22 cellular contexts compared by ENCODE assay signal in genomic region chr6:102197211-102197610, GRCh38.
DNase-seq lines count a peak whose midpoint lies in the region; ATAC-seq, FAIRE-seq and TF ChIP-seq lines count a peak whose summit lies in the region.
"Had no signal": no experiment of that assay in that cellular context is flagged by ENCODE, and none has a peak within 500 bp of the region (broad histone marks: within the 10 kb centered on the region; RNA-seq: fewer than 3 reads in every experiment).

No MANE protein-coding gene starts in this region.

- H2BK12ac ChIP-seq in H1 (ENCODE audit: low read depth, low read length): no peak overlapping the region
- no peak overlapping the region for H2BK12ac ChIP-seq in trophoblast cell (ENCODE audit: low read length)

- H3K4me1 ChIP-seq in breast epithelium: no peaks in the 10 kb centered on the region
- H3K4me1 ChIP-seq in H1 (replicated peaks in 1 of 4; ENCODE audit: control insufficient read depth in 3 of 4, insufficient read depth in 4 of 4, low read length in 3 of 4): no peaks in the 10 kb centered on the region
- no peaks in the 10 kb centered on the region for H3K4me1 ChIP-seq in trophoblast cell (ENCODE audit: control insufficient read depth in 1 of 2, insufficient read depth in 2 of 2, low read length in 2 of 2)
- H3K4me1 ChIP-seq in heart left ventricle: no peaks in the 10 kb centered on the region

- H3K4me3 Mint-ChIP-seq in MCF 10A (ENCODE audit: unreplicated experiment): no peak overlapping the region
- H3K4me3 Mint-ChIP-seq: B cell, HFFc6 had no signal

- H4K5ac ChIP-seq in H1 (ENCODE audit: insufficient read length, low read depth, low read length): no peak overlapping the region

- no peak overlapping the region for H2AFZ ChIP-seq in H1 (ENCODE audit: low read length)
- no peak overlapping the region for H2AFZ ChIP-seq in trophoblast cell (ENCODE audit: insufficient read depth, low read length, poor library complexity)

- H3K36me3 Mint-ChIP-seq in MCF 10A (ENCODE audit: insufficient read depth, unreplicated experiment): no peaks in the 10 kb centered on the region

- H3K79me1 ChIP-seq in H1 (ENCODE audit: low read depth, low read length) (no peaks in the 10 kb centered on the region), trophoblast cell (ENCODE audit: low read length) (no peaks in the 10 kb centered on the region)

- no peak overlapping the region for H3K4me3 ChIP-seq in breast epithelium
- H3K4me3 ChIP-seq in H1 (ENCODE audit: extremely low read depth in 1 of 4, insufficient read depth in 2 of 4, low read depth in 3 of 4, low read length in 4 of 4): no peak overlapping the region
- no peak overlapping the region for H3K4me3 ChIP-seq in trophoblast cell (ENCODE audit: low read depth, low read length)
- no peak overlapping the region for H3K4me3 ChIP-seq in heart left ventricle

- no peak overlapping the region for H2BK20ac ChIP-seq in H1 (ENCODE audit: low read length)

- no peak overlapping the region for H3K27ac Mint-ChIP-seq in MCF 10A (ENCODE audit: low read depth, unreplicated experiment)
- H3K27ac Mint-ChIP-seq: B cell, HFFc6 had no signal

- H3K14ac ChIP-seq in H1 (ENCODE audit: insufficient read length): no peak overlapping the region
- no peak overlapping the region for H3K14ac ChIP-seq in trophoblast cell (ENCODE audit: low read length)

- peaks cover 34% of the 10 kb centered on the region for H3K9me3 Mint-ChIP-seq in MCF 10A (ENCODE audit: unreplicated experiment)

- no peaks in the 10 kb centered on the region for H4K20me1 ChIP-seq in H1 (replicated peaks in 1 of 2; ENCODE audit: control insufficient read depth in 1 of 2, insufficient read depth in 2 of 2, low read length in 2 of 2)

- no peak overlapping the region for H4K91ac ChIP-seq in H1 (replicated peaks; ENCODE audit: insufficient read length, low read length)
- H4K91ac ChIP-seq in trophoblast cell (ENCODE audit: low read depth, low read length): no peak overlapping the region

- ATAC-seq in heart left ventricle: no peak
- ATAC-seq: Panc1 had no signal

- no peaks in the 10 kb centered on the region for H3K23me2 ChIP-seq in H1 (ENCODE audit: low read depth, low read length)

- TF ChIP-seq CTCF in MCF 10A (IDR thresholded peaks at IDR 0.05; ENCODE audit: unreplicated experiment): no peak
- TF ChIP-seq CTCF in breast epithelium (IDR thresholded peaks at IDR 0.05): no peak
- no peak for TF ChIP-seq CTCF in H1 (IDR thresholded peaks at IDR 0.05; ENCODE audit: control extremely low read depth in 1 of 3, insufficient read depth in 1 of 3, low read depth in 1 of 3, low read length in 3 of 3)
- no peak for TF ChIP-seq CTCF in heart left ventricle (IDR thresholded peaks at IDR 0.05)

- H4K8ac ChIP-seq in H1 (ENCODE audit: extremely low read depth, insufficient read depth, low read length): no peak overlapping the region
- no peak overlapping the region for H4K8ac ChIP-seq in trophoblast cell (ENCODE audit: low read depth, low read length)

- H3K4me2 ChIP-seq in H1 (ENCODE audit: insufficient read depth in 1 of 2, low read depth in 2 of 2, low read length in 2 of 2) (no peak overlapping the region), trophoblast cell (ENCODE audit: low read length) (no peak overlapping the region)

- H2BK5ac ChIP-seq in H1 (ENCODE audit: low read depth, low read length): no peak overlapping the region
- H2BK5ac ChIP-seq in trophoblast cell (ENCODE audit: low read depth, low read length, poor library complexity): no peak overlapping the region

- no TSS peak for BruUV-seq in MCF 10A (replicated peaks; lab: Mats Ljungman, UMichigan)

- H3K36me3 ChIP-seq in breast epithelium: no peaks in the 10 kb centered on the region
- H3K36me3 ChIP-seq in H1 (ENCODE audit: control insufficient read depth in 2 of 4, insufficient read depth in 4 of 4, low read length in 3 of 4): peaks cover 0 to 2% (median 0%) of the 10 kb centered on the region in 4 experiments; a peak in 1 of 8 replicates
- H3K36me3 ChIP-seq in trophoblast cell (ENCODE audit: control insufficient read depth in 1 of 2, insufficient read depth in 2 of 2, low read length in 2 of 2): no peaks in the 10 kb centered on the region
- H3K36me3 ChIP-seq in heart left ventricle: no peaks in the 10 kb centered on the region

- H3K18ac ChIP-seq in H1 (ENCODE audit: extremely low read depth, low read length): no peak overlapping the region
- H3K18ac ChIP-seq in trophoblast cell (ENCODE audit: low read length): no peak overlapping the region

- TF ChIP-seq EP300 in H1 (IDR thresholded peaks at IDR 0.05; ENCODE audit: borderline replicate concordance in 1 of 2, low read depth in 2 of 2, low read length in 2 of 2): peak in 1 of 2 experiments; percentile 97; a peak in 1 of 3 replicates

- H3K9me3 ChIP-seq in breast epithelium: peaks cover 17 to 37% of the 10 kb centered on the region in 2 donors
- H3K9me3 ChIP-seq in H1 (ENCODE audit: insufficient read depth in 2 of 2, low read depth in 1 of 2, low read length in 1 of 2): peaks cover 17 to 18% of the 10 kb centered on the region in 2 experiments; a peak in 3 of 4 replicates
- peaks cover 6% of the 10 kb centered on the region for H3K9me3 ChIP-seq in trophoblast cell (ENCODE audit: insufficient read depth, low read depth, low read length)
- peaks cover 0 to 61% (median 26%) of the 10 kb centered on the region in 12 donors for H3K9me3 ChIP-seq in heart left ventricle

- H2AK5ac ChIP-seq in H1 (ENCODE audit: low read depth, low read length) (no peak overlapping the region), trophoblast cell (ENCODE audit: low read length) (no peak overlapping the region)

- H3K79me2 ChIP-seq in H1 (ENCODE audit: control insufficient read depth in 1 of 2, insufficient read depth in 2 of 2, low read length in 2 of 2) (no peaks in the 10 kb centered on the region), trophoblast cell (ENCODE audit: control insufficient read depth, insufficient read depth, low read length, poor library complexity) (no peaks in the 10 kb centered on the region)

- H3K27me3 Mint-ChIP-seq in MCF 10A (ENCODE audit: insufficient read depth, unreplicated experiment): no peaks in the 10 kb centered on the region
- H3K27me3 Mint-ChIP-seq: B cell had no signal

- WGBS in H1 (ENCODE audit: extremely low coverage in 1 of 2, insufficient coverage in 1 of 2, insufficient read length in 1 of 2, insufficient replicate concordance in 2 of 2, low coverage in 1 of 2, low lambda C conversion rate in 2 of 2, missing lambda C conversion rate in 1 of 2), 2 experiments: 90% methylated on average over 3 of the region's 3 CpGs; no CpG with 5 or more reads in 1 of the 2 experiments
- WGBS in trophoblast cell (ENCODE audit: extremely low coverage, insufficient coverage, insufficient read length): no CpG with 5 or more reads among the region's 3 CpGs
- 75 to 80% (median 77%) methylated on average over 3 of the region's 3 CpGs for WGBS in heart left ventricle, 4 donors

- no peak for TF ChIP-seq RAD21 in H1 (IDR thresholded peaks at IDR 0.05 in 1 of 2, conservative IDR thresholded peaks at IDR 0.05 in 1 of 2; ENCODE audit: low read depth in 2 of 2, low read length in 2 of 2)

- H3K27ac ChIP-seq in breast epithelium: no peak overlapping the region
- no peak overlapping the region for H3K27ac ChIP-seq in H1 (ENCODE audit: low read depth, low read length)
- H3K27ac ChIP-seq in trophoblast cell (ENCODE audit: low read depth, low read length): no peak overlapping the region
- no peak overlapping the region for H3K27ac ChIP-seq in heart left ventricle

- peak; percentile 4 for DNase-seq in MCF 10A (ENCODE audit: unreplicated experiment)
- DNase-seq in breast epithelium (ENCODE audit: low spot score in 2 of 2): no peak
- DNase-seq in NCI-H69 (lab: John Stamatoyannopoulos, UW): peak; percentile 18
- peak in 1 of 2 experiments; percentile 77 for DNase-seq in H1 (ENCODE audit: low read depth in 1 of 2, low spot score in 2 of 2)
- peak; percentile 5 to 27 for DNase-seq in trophoblast cell
- no peak for DNase-seq in T-helper 9 cell
- DNase-seq in retina: no peak
- no peak for DNase-seq in heart left ventricle
- DNase-seq: GDM1, H7, HFFc6, MM.1S, NCI-H1048, NCI-H1417 treated with DMSO at 0.1 percent for 48 hours, NCI-H187, NCI-H2107, NCI-H446 treated with DMSO at 0.1 percent for 48 hours, NCI-H526 treated with DMSO at 0.1 percent for 48 hours, SIG-M5 had no signal

- H3K4me1 Mint-ChIP-seq in MCF 10A (ENCODE audit: insufficient read depth, unreplicated experiment): no peaks in the 10 kb centered on the region
- H3K4me1 Mint-ChIP-seq: B cell had no signal

- H2BK15ac ChIP-seq in H1 (ENCODE audit: low read length): no peak overlapping the region

- no peak overlapping the region for H3K9ac ChIP-seq in H1 (replicated peaks in 1 of 4; ENCODE audit: extremely low read depth in 1 of 4, low read depth in 3 of 4, low read length in 3 of 4)
- no peak overlapping the region for H3K9ac ChIP-seq in trophoblast cell (ENCODE audit: low read length)

- H3K4ac ChIP-seq in H1 (replicated peaks; ENCODE audit: insufficient read length, low read depth, low read length) (no peak overlapping the region), trophoblast cell (ENCODE audit: low read depth, low read length) (no peak overlapping the region)

- H2BK120ac ChIP-seq in H1 (replicated peaks; ENCODE audit: low read depth, low read length) (no peak overlapping the region), trophoblast cell (ENCODE audit: insufficient read depth, low read length, poor library complexity) (no peak overlapping the region)

- H4K12ac ChIP-seq in trophoblast cell (ENCODE audit: low read depth, low read length): no peak overlapping the region

- CTCF ChIA-PET in MCF 10A (lab: Yijun Ruan, JAX) (no interaction called here), H1 (lab: Charles Lee; ENCODE audit: partially characterized antibody) (no interaction called here)

- no peak overlapping the region for H3K56ac ChIP-seq in H1 (replicated peaks; ENCODE audit: insufficient read length, low read depth, low read length)

- TF ChIP-seq POLR2A in breast epithelium (IDR thresholded peaks at IDR 0.05) (no peak), H1 (IDR thresholded peaks at IDR 0.05; ENCODE audit: control extremely low read depth in 1 of 2, low read depth in 2 of 2, low read length in 2 of 2) (no peak), heart left ventricle (IDR thresholded peaks at IDR 0.05) (no peak)

- FAIRE-seq in H1 (lab: Jason Lieb, UNC): no peak
- FAIRE-seq: GM19239 had no signal

- H3K27me3 ChIP-seq in breast epithelium: no peaks in the 10 kb centered on the region
- no peaks in the 10 kb centered on the region for H3K27me3 ChIP-seq in H1 (replicated peaks in 1 of 4; ENCODE audit: control insufficient read depth in 3 of 4, extremely low read depth in 1 of 4, insufficient read depth in 3 of 4, low read length in 3 of 4)
- no peaks in the 10 kb centered on the region for H3K27me3 ChIP-seq in trophoblast cell (ENCODE audit: insufficient read depth, low read length)
- no peaks in the 10 kb centered on the region for H3K27me3 ChIP-seq in heart left ventricle

- intact Hi-C loops in MCF 10A (cut with micrococcal nuclease): no loop called here
- intact Hi-C loops in breast epithelium (cut with DNase I; ENCODE audit: low total_unique reads): no loop called here
- intact Hi-C loops in heart left ventricle (cut with DNase I): no loop called here

- POLR2A ChIA-PET in MCF 10A (lab: Yijun Ruan, JAX): interaction anchor here (0.7 kb wide), 1 partner anchor 49 kb away, joined by 3 read pairs; no protein-coding TSS in a partner anchor
- POLR2A ChIA-PET in H1 (lab: Charles Lee; ENCODE audit: partially characterized antibody): no interaction called here

- H3K23ac ChIP-seq in H1 (ENCODE audit: insufficient read length): no peak overlapping the region
- H3K23ac ChIP-seq in trophoblast cell (ENCODE audit: low read length): no peak overlapping the region

Comparison
In these comparisons a context has a peak if more than half of its experiments do, and no peak if none do; other contexts are left out.
1. DNase-seq: peak in MCF 10A (single experiment), NCI-H69 (single experiment) and trophoblast cell (2 of 2); none in breast epithelium (0 of 2), T-helper 9 cell (single experiment), retina (single experiment) and heart left ventricle (0 of 5).